21 cellular contexts compared by ENCODE assay signal in the genomic region with DNA sequence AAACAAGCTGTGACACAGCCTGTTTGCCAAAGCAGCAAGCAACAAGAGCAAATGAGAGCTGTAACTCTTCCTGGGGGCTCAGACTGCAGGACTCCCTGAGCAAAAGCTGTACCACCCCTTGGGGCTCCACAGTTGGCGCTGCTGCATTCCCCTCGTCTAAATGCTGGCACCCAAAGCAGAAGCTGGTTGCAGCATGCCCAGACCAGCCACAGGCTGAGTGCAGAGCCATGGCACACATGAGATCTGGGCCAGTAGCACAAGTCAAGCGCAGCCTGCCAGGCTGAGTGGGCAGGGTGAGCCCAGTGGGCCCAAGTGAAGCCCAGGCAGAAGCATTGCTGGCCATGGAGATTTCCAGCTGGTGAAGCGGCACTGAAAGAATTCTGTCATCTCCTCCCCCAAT.
DNase-seq lines count a peak whose midpoint lies in the region; ATAC-seq, FAIRE-seq and TF ChIP-seq lines count a peak whose summit lies in the region.
"Had no signal": no experiment of that assay in that cellular context is flagged by ENCODE, and none has a peak within 500 bp of the region (broad histone marks: within the 10 kb centered on the region; RNA-seq: fewer than 3 reads in every experiment).

No MANE protein-coding gene starts in this region.

- TF ChIP-seq POLR2A in prostate gland (IDR thresholded peaks at IDR 0.05) = no peak

- no peak overlapping the region for H3K4me3 Mint-ChIP-seq in HFFc6
- H3K4me3 Mint-ChIP-seq: CD14-positive monocyte; CD4-positive, alpha-beta memory T cell; H9 had no signal

- H3K27me3 ChIP-seq in heart right ventricle (no peaks in the 10 kb centered on the region), prostate gland (replicated peaks; ENCODE audit: insufficient read depth) (no peaks in the 10 kb centered on the region), upper lobe of right lung (no peaks in the 10 kb centered on the region)
- H3K27me3 ChIP-seq: BLaER1 had no signal

- no peaks in the 10 kb centered on the region for H3K9me3 Mint-ChIP-seq in HFFc6

- no peaks in the 10 kb centered on the region for H3K36me3 ChIP-seq in heart right ventricle
- H3K36me3 ChIP-seq in prostate gland = no peaks in the 10 kb centered on the region
- no peaks in the 10 kb centered on the region for H3K36me3 ChIP-seq in upper lobe of right lung
- H3K36me3 ChIP-seq: BLaER1 had no signal

- H3K4me1 Mint-ChIP-seq in HFFc6 (ENCODE audit: low read depth) = no peaks in the 10 kb centered on the region
- H3K4me1 Mint-ChIP-seq: CD14-positive monocyte; CD4-positive, alpha-beta memory T cell had no signal

- no peak for TF ChIP-seq CTCF in heart right ventricle (IDR thresholded peaks at IDR 0.05)
- no peak for TF ChIP-seq CTCF in prostate gland (IDR thresholded peaks at IDR 0.05)
- TF ChIP-seq CTCF in upper lobe of right lung (IDR thresholded peaks at IDR 0.05) = no peak
- TF ChIP-seq CTCF in HFFc6 (IDR thresholded peaks at IDR 0.05) = no peak

- peaks cover 2% of the 10 kb centered on the region; the same call in 1 of the 2 replicates for H3K27me3 Mint-ChIP-seq in HFFc6 (ENCODE audit: insufficient read depth)
- H3K27me3 Mint-ChIP-seq: CD4-positive, alpha-beta memory T cell had no signal

- ATAC-seq in Right ventricle myocardium inferior (no peak), heart right ventricle (no peak), esophagus mucosa (peak; percentile 55), upper lobe of right lung (peak; percentile 26)

- H3K36me3 Mint-ChIP-seq in HFFc6 (ENCODE audit: low read depth) = no peaks in the 10 kb centered on the region
- H3K36me3 Mint-ChIP-seq: CD14-positive monocyte; CD4-positive, alpha-beta memory T cell had no signal

- H3K27ac Mint-ChIP-seq in HFFc6 = no peak overlapping the region
- H3K27ac Mint-ChIP-seq: CD14-positive monocyte; CD4-positive, alpha-beta memory T cell; H9 had no signal

- H3K9me3 ChIP-seq in heart right ventricle = peaks cover 0 to 19% (median 0%) of the 10 kb centered on the region in 11 donors
- H3K9me3 ChIP-seq in prostate gland = no peaks in the 10 kb centered on the region
- H3K9me3 ChIP-seq in upper lobe of right lung = no peaks in the 10 kb centered on the region

- WGBS in heart right ventricle, 2 donors = 68 to 74% methylated on average over 4 of the region's 4 CpGs
- WGBS in prostate gland = 49% methylated on average over 4 of the region's 4 CpGs

- H3K4me1 ChIP-seq in heart right ventricle (peaks cover 0 to 7% (median 0%) of the 10 kb centered on the region in 9 donors), prostate gland (replicated peaks) (no peaks in the 10 kb centered on the region), upper lobe of right lung (no peaks in the 10 kb centered on the region)
- H3K4me1 ChIP-seq: BLaER1 had no signal

- H3K27ac ChIP-seq in heart right ventricle = no peak overlapping the region
- H3K27ac ChIP-seq in prostate gland = no peak overlapping the region
- H3K27ac ChIP-seq in upper lobe of right lung = no peak overlapping the region
- H3K27ac ChIP-seq: BLaER1, HL-60 had no signal

- DNase-seq in Right ventricle myocardium inferior (ENCODE audit: missing footprints) (peak; percentile 51), heart right ventricle (no peak), prostate gland (ENCODE audit: low spot score) (peak; percentile 14), upper lobe of right lung (no peak), HFFc6 (no peak), HTR-8/SVneo (ENCODE audit: insufficient read length, low spot score) (no peak), NCI-H1436 (lab: John Stamatoyannopoulos, UW) (no peak)
- DNase-seq: 8988T; CD4-positive, alpha-beta memory T cell; DMS153; DMS79; GDM1; GOT3; H9; IMR-90 had no signal

- intact Hi-C loops in Right ventricle myocardium inferior (cut with DNase I) (no loop called here), heart right ventricle (cut with DNase I) (no loop called here), prostate gland (cut with DNase I) (no loop called here), upper lobe of right lung (cut with DNase I) (no loop called here)

- H3K4me3 ChIP-seq in heart right ventricle (no peak overlapping the region), prostate gland (no peak overlapping the region), upper lobe of right lung (no peak overlapping the region)
- H3K4me3 ChIP-seq: BLaER1 had no signal

- FAIRE-seq in HTR-8/SVneo (lab: Jason Lieb, UNC) = no peak
- FAIRE-seq: GM12892, GM18507 had no signal

Comparison
In these comparisons a context has a peak if more than half of its experiments do, and no peak if none do; other contexts are left out.
1. DNase-seq: peak in Right ventricle myocardium inferior (single experiment) and prostate gland (single experiment); none in heart right ventricle (0 of 2), upper lobe of right lung (single experiment), HFFc6 (single experiment), HTR-8/SVneo (single experiment) and NCI-H1436 (single experiment).
2. ATAC-seq: peak in esophagus mucosa (single experiment) and upper lobe of right lung (single experiment); none in Right ventricle myocardium inferior (single experiment) and heart right ventricle (0 of 8).